In genomic region chrX:739611-740010, GRCh38 we compare ENCODE assay signal across 36 cellular contexts.
"Had no signal": no experiment of that assay in that cellular context is flagged by ENCODE, and none has a peak within 500 bp of the region (broad histone marks: within the 10 kb centered on the region; RNA-seq: fewer than 3 reads in every experiment).

No MANE protein-coding gene starts in this region.

- H3K4me1 Mint-ChIP-seq: activated B cell treated with CpG ODN at 0.5 μM for 24 hours; activated CD4-positive, alpha-beta T cell treated with anti-CD3 and anti-CD28 coated beads, Interleukin-2, amount 10 ng/mL, durations not matched to agents 24 days and 14 days; activated naive CD8-positive, alpha-beta T cell treated with anti-CD3 and anti-CD28 coated beads for 36 hours; activated T-helper 17 cell treated with anti-CD3 and anti-CD28 coated beads, Interleukin-2, amount 50 U/mL, for 72 hours had no signal

- H3K9me3 ChIP-seq: adrenal gland, ascending aorta had no signal

- H3K27ac ChIP-seq: adrenal gland, ascending aorta, cardiac muscle cell, VCaP had no signal

- H3K36me3 ChIP-seq: adrenal gland, ascending aorta, cardiac muscle cell had no signal

- H3K27ac Mint-ChIP-seq: activated B cell treated with CpG ODN at 0.5 μM for 24 hours; activated CD4-positive, alpha-beta memory T cell treated with anti-CD3 and anti-CD28 coated beads for 36 hours; activated CD4-positive, alpha-beta T cell treated with anti-CD3 and anti-CD28 coated beads, Interleukin-2, amount 10 ng/mL, durations not matched to agents 24 days and 14 days; activated CD8-positive, alpha-beta T cell treated with anti-CD3 and anti-CD28 coated beads for 36 hours; activated naive CD4-positive, alpha-beta T cell treated with anti-CD3 and anti-CD28 coated beads for 36 hours; activated naive CD4-positive, alpha-beta T cell treated with anti-CD3 and anti-CD28 coated beads, Interleukin-2, amount 50 U/mL, for 72 hours; activated naive CD8-positive, alpha-beta T cell treated with anti-CD3 and anti-CD28 coated beads for 36 hours; activated T-cell treated with anti-CD3 and anti-CD28 coated beads, Interleukin-2, amount 50 U/mL, for 72 hours; activated T-helper 1 cell treated with anti-CD3 and anti-CD28 coated beads, Interleukin-12 subunit alpha, Interleukin-12 subunit beta, Interleukin-2, Interleukin-4 antibody, amounts not matched to agents 30 ng/mL and 10 ng/mL and 1 ng/mL, durations not matched to agents 14 hours and 24 hours and 36 hours; activated T-helper 17 cell treated with anti-CD3 and anti-CD28 coated beads, Interleukin-2, amount 50 U/mL, for 72 hours; brain; T-helper 1 cell treated with Interleukin-12 subunit alpha and Interleukin-12 subunit beta and Interleukin-4 antibody, amounts not matched to agents 30 μg/mL and 1 μg/mL, for 36 hours; T-helper 2 cell treated with Interferon-gamma antibody and Interleukin-4, amounts not matched to agents 5 μg/mL and 100 μg/mL, for 36 hours had no signal

- H3K36me3 Mint-ChIP-seq: activated CD4-positive, alpha-beta memory T cell treated with anti-CD3 and anti-CD28 coated beads for 36 hours; activated naive CD8-positive, alpha-beta T cell treated with anti-CD3 and anti-CD28 coated beads for 36 hours; brain had no signal

- H3K27me3 ChIP-seq: adrenal gland, ascending aorta, cardiac muscle cell had no signal

- H3K27me3 Mint-ChIP-seq: activated B cell treated with CpG ODN at 0.5 μM for 24 hours; activated CD4-positive, alpha-beta memory T cell treated with anti-CD3 and anti-CD28 coated beads for 36 hours; activated CD4-positive, alpha-beta T cell treated with anti-CD3 and anti-CD28 coated beads, Interleukin-2, amount 10 ng/mL, durations not matched to agents 24 days and 14 days; activated CD8-positive, alpha-beta T cell treated with anti-CD3 and anti-CD28 coated beads for 36 hours; activated naive CD8-positive, alpha-beta T cell treated with anti-CD3 and anti-CD28 coated beads for 36 hours; activated T-helper 17 cell treated with anti-CD3 and anti-CD28 coated beads, Interleukin-2, amount 50 U/mL, for 72 hours had no signal

- H3K4me1 ChIP-seq: adrenal gland, ascending aorta had no signal

- DNase-seq: activated B cell treated with CpG ODN at 0.5 μM for 24 hours; activated CD4-positive, alpha-beta memory T cell treated with anti-CD3 and anti-CD28 coated beads for 36 hours; activated CD4-positive, alpha-beta T cell treated with anti-CD3 and anti-CD28 coated beads for 4 hours; activated CD4-positive, alpha-beta T cell treated with anti-CD3 and anti-CD28 coated beads, Interleukin-2, amount 10 ng/mL, durations not matched to agents 24 days and 14 days; activated CD4-positive, alpha-beta T cell treated with anti-CD3 and anti-CD28 coated beads, Interleukin-2, amount 50 U/mL, for 1 hour; activated CD4-positive, alpha-beta T cell treated with anti-CD3 and anti-CD28 coated beads, Interleukin-2, amount 50 U/mL, for 4 hours; activated CD4-positive, CD25-positive, alpha-beta regulatory T cell treated with anti-CD3 and anti-CD28 coated beads, Interleukin-2, amount 50 U/mL, for 72 hours; activated CD8-positive, alpha-beta memory T cell treated with anti-CD3 and anti-CD28 coated beads, Interleukin-2, amount 50 U/mL, for 4 hours; activated CD8-positive, alpha-beta T cell treated with anti-CD3 and anti-CD28 coated beads for 36 hours; activated effector memory CD4-positive, alpha-beta T cell treated with anti-CD3 and anti-CD28 coated beads, Interleukin-2, amount 50 U/mL, for 16 hours; activated gamma-delta T cell treated with Interleukin-2 at 50 U/mL for 16 hours; activated naive CD4-positive, alpha-beta T cell; activated naive CD4-positive, alpha-beta T cell treated with anti-CD3 and anti-CD28 coated beads for 36 hours; activated naive CD4-positive, alpha-beta T cell treated with anti-CD3 and anti-CD28 coated beads, Interleukin-2, amount 50 U/mL, for 16 hours; activated naive CD8-positive, alpha-beta T cell treated with anti-CD3 and anti-CD28 coated beads for 36 hours; activated T-cell treated with anti-CD3 and anti-CD28 coated beads for 4 hours; activated T-cell treated with anti-CD3 and anti-CD28 coated beads, Interleukin-2, amount 50 U/mL, for 1 hour; activated T-cell treated with anti-CD3 and anti-CD28 coated beads, Interleukin-2, amount 50 U/mL, for 4 hours; activated T-cell treated with anti-CD3 and anti-CD28 coated beads, Interleukin-2, amount 50 U/mL, for 72 hours; adrenal gland; amniotic stem cell; anterior cingulate cortex; caudate nucleus; SW 1271; T-helper 1 cell; T-helper 2 cell; T-helper 9 cell had no signal

- H3K4me3 ChIP-seq: adrenal gland, ascending aorta, cardiac muscle cell had no signal

- H3K4me3 Mint-ChIP-seq: activated B cell treated with CpG ODN at 0.5 μM for 24 hours; activated CD4-positive, alpha-beta memory T cell treated with anti-CD3 and anti-CD28 coated beads for 36 hours; activated CD4-positive, alpha-beta T cell treated with anti-CD3 and anti-CD28 coated beads, Interleukin-2, amount 10 ng/mL, durations not matched to agents 24 days and 14 days; activated CD8-positive, alpha-beta T cell treated with anti-CD3 and anti-CD28 coated beads for 36 hours; activated naive CD4-positive, alpha-beta T cell treated with anti-CD3 and anti-CD28 coated beads for 36 hours; activated naive CD8-positive, alpha-beta T cell treated with anti-CD3 and anti-CD28 coated beads for 36 hours; activated T-cell treated with anti-CD3 and anti-CD28 coated beads, Interleukin-2, amount 50 U/mL, for 4 hours; activated T-cell treated with anti-CD3 and anti-CD28 coated beads, Interleukin-2, amount 50 U/mL, for 72 hours; activated T-helper 1 cell treated with anti-CD3 and anti-CD28 coated beads, Interleukin-12 subunit alpha, Interleukin-12 subunit beta, Interleukin-2, Interleukin-4 antibody, amounts not matched to agents 30 ng/mL and 10 ng/mL and 1 ng/mL, durations not matched to agents 14 hours and 24 hours and 36 hours; activated T-helper 17 cell treated with anti-CD3 and anti-CD28 coated beads, Interleukin-2, amount 50 U/mL, for 72 hours; brain; T-helper 1 cell treated with Interleukin-12 subunit alpha and Interleukin-12 subunit beta and Interleukin-4 antibody, amounts not matched to agents 30 μg/mL and 1 μg/mL, for 36 hours; T-helper 2 cell treated with Interferon-gamma antibody and Interleukin-4, amounts not matched to agents 5 μg/mL and 100 μg/mL, for 36 hours had no signal
